Comparison of ENCODE assay signal across 8 cellular contexts in the genomic region with DNA sequence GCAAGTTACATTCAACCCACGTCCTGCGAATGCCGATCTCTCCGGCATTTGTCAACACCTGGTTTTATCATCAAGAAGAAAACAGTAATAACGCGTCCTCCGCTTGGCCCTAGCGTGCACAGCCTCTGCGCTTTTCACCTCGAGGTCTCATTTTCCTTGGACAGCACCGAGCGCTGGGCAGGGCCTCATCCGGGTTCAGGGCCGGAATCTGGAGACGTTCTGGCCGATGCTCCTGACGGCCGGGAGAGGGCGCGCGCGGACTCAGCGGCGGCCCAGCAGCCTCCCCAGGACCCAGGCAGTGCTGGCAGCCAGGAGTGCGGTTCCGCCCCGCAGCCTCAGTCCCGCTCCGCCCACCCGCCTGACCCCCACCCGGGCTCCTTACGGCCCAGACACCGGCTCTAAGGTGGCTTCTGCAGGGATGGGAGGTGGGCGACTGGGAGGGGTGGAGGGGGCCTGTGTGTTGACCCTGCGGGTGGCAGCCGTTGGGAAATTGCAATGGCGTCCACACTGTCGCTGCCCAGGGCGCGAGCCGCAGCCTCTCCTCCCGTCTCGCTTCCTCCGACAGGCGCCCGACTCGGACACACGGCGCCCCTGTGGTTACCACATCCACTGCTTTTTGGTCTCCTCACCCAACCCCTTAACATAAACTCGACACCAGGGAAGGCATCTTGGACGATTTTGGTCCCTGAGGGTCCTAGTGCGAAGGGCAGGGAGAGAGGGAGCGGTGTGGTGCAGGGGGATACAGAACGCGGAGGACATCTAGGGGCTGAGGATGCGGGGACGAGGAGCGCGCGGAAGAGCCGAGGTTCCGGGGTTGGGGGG. TPM values are rescaled to one million over a fixed set of nuclear protein-coding genes. Genes with fewer than 3 reads are reported as not detected.
A peak's percentile ranks its signal among the peaks of the same experiment; 100 is the strongest.
DNase-seq lines count a peak whose midpoint lies in the region; ATAC-seq, FAIRE-seq and TF ChIP-seq lines count a peak whose summit lies in the region.

No MANE protein-coding gene starts in this region.

- peak; percentile 67 for ATAC-seq in T-helper 17 cell
- peak; percentile 68 for ATAC-seq in left ventricle myocardium superior
- ATAC-seq in psoas muscle = peak; percentile 47 to 70 (median 62)

- 0 to 1% (median 1%) methylated on average over 60 to 62 of the region's 62 CpGs for WGBS in psoas muscle, 3 donors
- WGBS in urinary bladder = under 1% methylated on average over 62 of the region's 62 CpGs

- no peaks in the 10 kb centered on the region for H3K9me3 ChIP-seq in T-helper 17 cell (ENCODE audit: control insufficient read depth, low read length, poor library complexity, severe bottlenecking)
- H3K9me3 ChIP-seq in psoas muscle = no peaks in the 10 kb centered on the region

- H3K4me1 Mint-ChIP-seq in T-helper 17 cell = peaks cover 23% of the 10 kb centered on the region

- POLR2A ChIA-PET in HEK293T (lab: Yijun Ruan, JAX) = interaction anchor here (1.0 kb wide), 1 partner anchor 8 kb away, joined by 3 read pairs; the partner anchor contains the start of gene FLYWCH1

- FAIRE-seq in G401.6 (lab: Jason Lieb, UNC) = peak; percentile 92

- peaks cover 11% of the 10 kb centered on the region for H3K4me1 ChIP-seq in psoas muscle
- no peaks in the 10 kb centered on the region for H3K4me1 ChIP-seq in urinary bladder (ENCODE audit: insufficient read depth)

- intact Hi-C loops in left ventricle myocardium superior (cut with micrococcal nuclease) = no loop called here
- intact Hi-C loops in psoas muscle (cut with DNase I) = no loop called here

- H3K36me3 ChIP-seq in psoas muscle (ENCODE audit: insufficient read depth in 1 of 2, low read depth in 1 of 2) (no peaks in the 10 kb centered on the region), urinary bladder (ENCODE audit: insufficient read depth) (no peaks in the 10 kb centered on the region)

- peak overlapping the region; percentile 85 for H3K4me3 ChIP-seq in psoas muscle
- H3K4me3 ChIP-seq in urinary bladder (ENCODE audit: low read depth, low read length) = peak overlapping the region; percentile 62

- H3K36me3 Mint-ChIP-seq in T-helper 17 cell (ENCODE audit: low read depth) = no peaks in the 10 kb centered on the region

- H3K27me3 ChIP-seq in psoas muscle (ENCODE audit: insufficient read depth in 3 of 3, low read length in 2 of 3) = no peaks in the 10 kb centered on the region

- CTCF ChIA-PET in HEK293T (lab: Yijun Ruan, JAX) = interaction anchor here (1.7 kb wide), 1 partner anchor 23 kb away, joined by 4 read pairs; no protein-coding TSS in a partner anchor

- H3K27me3 Mint-ChIP-seq in T-helper 17 cell = no peaks in the 10 kb centered on the region

- H3K27ac Mint-ChIP-seq in T-helper 17 cell = peak overlapping the region; percentile 90

- peak; percentile 79 for DNase-seq in HEK293T (ENCODE audit: extremely low spot score)
- peak; percentile 60 for DNase-seq in NCI-H1105 treated with DMSO at 0.1 percent for 48 hours (lab: John Stamatoyannopoulos, UW)
- DNase-seq in T-helper 17 cell = peak; percentile 65 to 75 (median 73)
- peak; percentile 45 to 88 (median 75) for DNase-seq in amygdala (lab: John Stamatoyannopoulos, UW)
- DNase-seq in left ventricle myocardium superior = peak; percentile 91
- DNase-seq in psoas muscle = peak; percentile 85 to 90

- H3K27ac ChIP-seq in psoas muscle (peak overlapping the region; percentile 87), urinary bladder (ENCODE audit: low read depth) (peak overlapping the region; percentile 88)

- H3K4me3 Mint-ChIP-seq in T-helper 17 cell = peak overlapping the region; percentile 97

- peak; percentile 89 for TF ChIP-seq CTCF in psoas muscle (IDR thresholded peaks at IDR 0.05)

TF ChIP-seq in HEK293T, 16 proteins besides CTCF, POLR2A, EP300 and RAD21:
- no peak for TF ChIP-seq CTBP1 (IDR thresholded peaks at IDR 0.05; ENCODE audit: borderline replicate concordance)
- TF ChIP-seq NFRKB (IDR thresholded peaks at IDR 0.05) = no peak

RNA-seq across cellular contexts. Expression of gene FLYWCH1, which starts 7.4 kb away (rescaled TPM):
- total RNA-seq in T-helper 17 cell (10 to 100 TPM; 41.4 to 97.1 TPM), left ventricle myocardium superior (36.1 TPM), psoas muscle (10 to 100 TPM; 33.0 to 55.5 (median 40.3) TPM), urinary bladder (11.4 TPM)
- polyA plus RNA-seq in psoas muscle (10 to 100 TPM; 21.2 to 65.2 (median 24.7) TPM), urinary bladder (38.0 TPM)

RNA-seq across cellular contexts. Expression of gene FLYWCH2, which starts 21.3 kb away (rescaled TPM):
- 10 to 100 TPM; 11.6 to 15.1 TPM for total RNA-seq in T-helper 17 cell
- 28.6 TPM for total RNA-seq in left ventricle myocardium superior
- 10 to 100 TPM; 14.1 to 15.7 (median 15.4) TPM for total RNA-seq in psoas muscle
- polyA plus RNA-seq in psoas muscle = 10 to 100 TPM; 26.5 to 39.4 (median 35.5) TPM
- total RNA-seq in urinary bladder = 15.6 TPM
- 49.9 TPM for polyA plus RNA-seq in urinary bladder

RNA-seq across cellular contexts. Expression of gene PRSS22, which starts 46.3 kb away (rescaled TPM):
- under 1 TPM; 0.37 to 0.92 TPM for total RNA-seq in T-helper 17 cell
- total RNA-seq in left ventricle myocardium superior = not detected
- total RNA-seq in psoas muscle = under 1 TPM in 1 of 4 donors, not detected in 3; 0.20 TPM
- under 1 TPM in 2 of 3 donors, not detected in 1; 0.07 to 0.13 TPM for polyA plus RNA-seq in psoas muscle
- 3.0 TPM for total RNA-seq in urinary bladder
- polyA plus RNA-seq in urinary bladder = 5.6 TPM

RNA-seq across cellular contexts. Expression of gene KREMEN2, which starts 59.8 kb away (rescaled TPM):
- total RNA-seq in T-helper 17 cell = not detected
- not detected for total RNA-seq in left ventricle myocardium superior
- total RNA-seq in psoas muscle = not detected
- under 1 TPM in 2 of 3 donors, not detected in 1; 0.01 to 0.04 TPM for polyA plus RNA-seq in psoas muscle
- 0.11 TPM for total RNA-seq in urinary bladder
- polyA plus RNA-seq in urinary bladder = not detected

Comparison
In these comparisons a context has a peak if more than half of its experiments do, and no peak if none do; other contexts are left out.
1. Peak in every context shown above with its lines: DNase-seq, ATAC-seq, H3K4me3 ChIP-seq and H3K27ac ChIP-seq.